Comparison of ENCODE assay signal across 22 cellular contexts in genomic region chr12:53337998-53338397, GRCh38. TPM values are rescaled to one million over a fixed set of nuclear protein-coding genes. Genes with fewer than 3 reads are reported as not detected.
"Had no signal": no experiment of that assay in that cellular context is flagged by ENCODE, and none has a peak within 500 bp of the region (broad histone marks: within the 10 kb centered on the region; RNA-seq: fewer than 3 reads in every experiment).

No MANE protein-coding gene starts in this region.

- H3K36me3 ChIP-seq: brain microvascular endothelial cell, esophagus muscularis mucosa, prostate gland, spleen, suprapubic skin, upper lobe of left lung, WERI-Rb-1 had no signal

- H3K36me3 Mint-ChIP-seq: activated naive CD4-positive, alpha-beta T cell treated with anti-CD3 and anti-CD28 coated beads, Interleukin-2, amount 10 ng/mL, durations not matched to agents 7 days and 5 days had no signal

- H3K4me3 ChIP-seq: dorsolateral prefrontal cortex, esophagus muscularis mucosa, lung, prostate gland, spleen, suprapubic skin, upper lobe of left lung had no signal

- H3K27ac ChIP-seq: brain microvascular endothelial cell, dorsolateral prefrontal cortex, esophagus muscularis mucosa, prostate gland, spleen, suprapubic skin, upper lobe of left lung, WERI-Rb-1 had no signal

- DNase-seq: activated CD4-positive, alpha-beta T cell treated with anti-CD3 and anti-CD28 coated beads for 36 hours; activated CD8-positive, alpha-beta memory T cell treated with anti-CD3 and anti-CD28 coated beads for 24 hours; activated naive CD4-positive, alpha-beta T cell treated with anti-CD3 and anti-CD28 coated beads, Interleukin-2, amount 10 ng/mL, durations not matched to agents 7 days and 5 days; amygdala; brain microvascular endothelial cell; dorsolateral prefrontal cortex; head of caudate nucleus; left cardiac atrium; midbrain; nucleus accumbens; spleen; stimulated activated CD4-positive, alpha-beta T cell treated with anti-CD3 and anti-CD28 coated beads, Interleukin-2, amount 100 ng/mL, for 24 hours; stimulated activated naive CD8-positive, alpha-beta T cell treated with anti-CD3 and anti-CD28 coated beads, Interleukin-15, Interleukin-2, amounts not matched to agents 100 U/mL and 50 U/mL, for 24 hours; upper lobe of left lung; WERI-Rb-1 had no signal

- H3K4me1 ChIP-seq: esophagus muscularis mucosa, prostate gland, suprapubic skin, upper lobe of left lung had no signal

- ATAC-seq: activated CD4-positive, alpha-beta T cell treated with anti-CD3 and anti-CD28 coated beads for 36 hours; left cardiac atrium; sciatic nerve; stimulated activated naive CD8-positive, alpha-beta T cell treated with anti-CD3 and anti-CD28 coated beads, Interleukin-15, Interleukin-2, amounts not matched to agents 100 U/mL and 50 U/mL, for 24 hours had no signal

- H3K9me3 ChIP-seq: esophagus muscularis mucosa, prostate gland, spleen, suprapubic skin, upper lobe of left lung had no signal

- H3K4me3 Mint-ChIP-seq: activated CD4-positive, alpha-beta T cell treated with anti-CD3 and anti-CD28 coated beads for 36 hours; activated naive CD4-positive, alpha-beta T cell treated with anti-CD3 and anti-CD28 coated beads, Interleukin-2, amount 10 ng/mL, durations not matched to agents 7 days and 5 days had no signal

- H3K9me3 Mint-ChIP-seq: activated naive CD4-positive, alpha-beta T cell treated with anti-CD3 and anti-CD28 coated beads, Interleukin-2, amount 10 ng/mL, durations not matched to agents 7 days and 5 days had no signal

- H3K27ac Mint-ChIP-seq: activated CD4-positive, alpha-beta T cell treated with anti-CD3 and anti-CD28 coated beads for 36 hours; activated naive CD4-positive, alpha-beta T cell treated with anti-CD3 and anti-CD28 coated beads, Interleukin-2, amount 10 ng/mL, durations not matched to agents 7 days and 5 days had no signal

RNA-seq across cellular contexts. Expression of gene SP7, which starts 1.8 kb away (rescaled TPM):
- total RNA-seq: activated CD4-positive, alpha-beta T cell treated with anti-CD3 and anti-CD28 coated beads for 36 hours; cerebellum; esophagus muscularis mucosa; fibroblast of villous mesenchyme; left cardiac atrium; lung; prostate gland; spleen; suprapubic skin; upper lobe of left lung had no signal
